ENCODE assay signal across 8 cellular contexts in genomic region chr17:81511800-81512559, GRCh38. TPM values are rescaled to one million over a fixed set of nuclear protein-coding genes. Genes with fewer than 3 reads are reported as not detected.
A peak's percentile ranks its signal among the peaks of the same experiment; 100 is the strongest.
DNase-seq lines count a peak whose midpoint lies in the region; TF ChIP-seq lines count a peak whose summit lies in the region.

No MANE protein-coding gene starts in this region.

- H3K9ac ChIP-seq in mucosa of rectum (ENCODE audit: low read depth in 1 of 2, low read length in 2 of 2), result peak overlapping the region; percentile 94 to 98

- intact Hi-C loops in dendritic cell treated with granulocyte-macrophage colony-stimulating factor and Interleukin-4, amounts not matched to agents 40 ng/mL and 50 ng/mL, for 4 days (cut with micrococcal nuclease), result loop anchor here (10.0 kb wide), 1 partner anchor 117 kb away; the partner anchor contains the start of gene BAHCC1

- DNase-seq in stimulated activated CD4-positive, alpha-beta T cell treated with anti-CD3 and anti-CD28 coated beads, Interleukin-12 subunit alpha, Interleukin-12 subunit beta, amount 100 ng/mL, for 4 hours, result peak; percentile 47
- no peak for DNase-seq in stimulated activated CD4-positive, alpha-beta T cell treated with anti-CD3 and anti-CD28 coated beads, Interleukin-4, amount 100 ng/mL, for 1 hour
- no peak for DNase-seq in type B pancreatic cell (ENCODE audit: extremely low spot score, unreplicated experiment)
- no peak for DNase-seq in germinal center (ENCODE audit: low spot score)
- DNase-seq in ureter (ENCODE audit: low spot score), result no peak

- peak overlapping the region; percentile 96 for H3K4me3 Mint-ChIP-seq in T-helper 1 cell treated with Interleukin-12 subunit alpha and Interleukin-12 subunit beta and Interleukin-4 antibody, amounts not matched to agents 30 μg/mL and 1 μg/mL, for 36 hours
- peak overlapping the region; percentile 99 for H3K4me3 Mint-ChIP-seq in dendritic cell treated with granulocyte-macrophage colony-stimulating factor and Interleukin-4, amounts not matched to agents 40 ng/mL and 50 ng/mL, for 4 days
- H3K4me3 Mint-ChIP-seq in type B pancreatic cell, result peak overlapping the region; percentile 100

- H3K4me1 Mint-ChIP-seq in T-helper 1 cell treated with Interleukin-12 subunit alpha and Interleukin-12 subunit beta and Interleukin-4 antibody, amounts not matched to agents 30 μg/mL and 1 μg/mL, for 36 hours (ENCODE audit: low read depth), result peaks cover 25% of the 10 kb centered on the region
- H3K4me1 Mint-ChIP-seq in dendritic cell treated with granulocyte-macrophage colony-stimulating factor and Interleukin-4, amounts not matched to agents 40 ng/mL and 50 ng/mL, for 4 days (ENCODE audit: low read depth), result peaks cover 61% of the 10 kb centered on the region
- peaks cover 22% of the 10 kb centered on the region for H3K4me1 Mint-ChIP-seq in type B pancreatic cell (ENCODE audit: unreplicated experiment)

- H3K36me3 ChIP-seq in mucosa of rectum (ENCODE audit: control insufficient read depth in 2 of 2, insufficient read depth in 2 of 2, low read length in 2 of 2), result peaks cover 36 to 38% of the 10 kb centered on the region in 2 donors

- peak overlapping the region; percentile 96 to 97 for H3K4me3 ChIP-seq in mucosa of rectum (ENCODE audit: low read length in 2 of 2)

- H3K27ac Mint-ChIP-seq in T-helper 1 cell treated with Interleukin-12 subunit alpha and Interleukin-12 subunit beta and Interleukin-4 antibody, amounts not matched to agents 30 μg/mL and 1 μg/mL, for 36 hours, result peak overlapping the region; percentile 86
- H3K27ac Mint-ChIP-seq in dendritic cell treated with granulocyte-macrophage colony-stimulating factor and Interleukin-4, amounts not matched to agents 40 ng/mL and 50 ng/mL, for 4 days, result peak overlapping the region; percentile 88
- H3K27ac Mint-ChIP-seq in type B pancreatic cell, result peak overlapping the region; percentile 100

- peak overlapping the region; percentile 91 to 97 for H3K27ac ChIP-seq in mucosa of rectum (ENCODE audit: low read depth in 2 of 2, low read length in 2 of 2)

- no peaks in the 10 kb centered on the region for H3K9me3 Mint-ChIP-seq in T-helper 1 cell treated with Interleukin-12 subunit alpha and Interleukin-12 subunit beta and Interleukin-4 antibody, amounts not matched to agents 30 μg/mL and 1 μg/mL, for 36 hours
- no peaks in the 10 kb centered on the region for H3K9me3 Mint-ChIP-seq in dendritic cell treated with granulocyte-macrophage colony-stimulating factor and Interleukin-4, amounts not matched to agents 40 ng/mL and 50 ng/mL, for 4 days
- no peaks in the 10 kb centered on the region for H3K9me3 Mint-ChIP-seq in type B pancreatic cell

- H3K4me1 ChIP-seq in mucosa of rectum (ENCODE audit: control insufficient read depth in 2 of 2, insufficient read depth in 2 of 2, low read length in 2 of 2), result peaks cover 36% of the 10 kb centered on the region in 2 donors

- no peak for TF ChIP-seq CTCF in type B pancreatic cell (conservative IDR thresholded peaks at IDR 0.05)

- H3K27me3 ChIP-seq in mucosa of rectum (ENCODE audit: control insufficient read depth in 2 of 2, insufficient read depth in 2 of 2, low read length in 2 of 2), result no peaks in the 10 kb centered on the region

- peaks cover 45% of the 10 kb centered on the region for H3K36me3 Mint-ChIP-seq in T-helper 1 cell treated with Interleukin-12 subunit alpha and Interleukin-12 subunit beta and Interleukin-4 antibody, amounts not matched to agents 30 μg/mL and 1 μg/mL, for 36 hours (ENCODE audit: low read depth)
- peaks cover 53% of the 10 kb centered on the region for H3K36me3 Mint-ChIP-seq in dendritic cell treated with granulocyte-macrophage colony-stimulating factor and Interleukin-4, amounts not matched to agents 40 ng/mL and 50 ng/mL, for 4 days (ENCODE audit: low read depth)
- H3K36me3 Mint-ChIP-seq in type B pancreatic cell, result peaks cover 44% of the 10 kb centered on the region

- H3K27me3 Mint-ChIP-seq in T-helper 1 cell treated with Interleukin-12 subunit alpha and Interleukin-12 subunit beta and Interleukin-4 antibody, amounts not matched to agents 30 μg/mL and 1 μg/mL, for 36 hours (ENCODE audit: low read depth), result no peaks in the 10 kb centered on the region
- H3K27me3 Mint-ChIP-seq in dendritic cell treated with granulocyte-macrophage colony-stimulating factor and Interleukin-4, amounts not matched to agents 40 ng/mL and 50 ng/mL, for 4 days, result no peaks in the 10 kb centered on the region
- peaks cover 33% of the 10 kb centered on the region for H3K27me3 Mint-ChIP-seq in type B pancreatic cell

- no peaks in the 10 kb centered on the region for H3K9me3 ChIP-seq in mucosa of rectum (ENCODE audit: control insufficient read depth in 2 of 2, low read length in 2 of 2)

RNA-seq across cellular contexts. Expression of gene ACTG1, which starts 0.6 kb away (rescaled TPM):
- total RNA-seq in type B pancreatic cell (ENCODE audit: low replicate concordance) (3,089 and 3,451 TPM in 2 replicates), ureter (3,857 TPM)

RNA-seq across cellular contexts. Expression of gene FSCN2, which starts 16.2 kb away (rescaled TPM):
- total RNA-seq in type B pancreatic cell (ENCODE audit: low replicate concordance), result 3.6 and 3.8 TPM in 2 replicates
- 4.2 TPM for total RNA-seq in ureter

RNA-seq across cellular contexts. Expression of gene FAAP100, which starts 40.2 kb away (rescaled TPM):
- total RNA-seq in type B pancreatic cell (ENCODE audit: low replicate concordance) (33.5 and 44.7 TPM in 2 replicates), ureter (37.1 TPM)
